In the genomic region with DNA sequence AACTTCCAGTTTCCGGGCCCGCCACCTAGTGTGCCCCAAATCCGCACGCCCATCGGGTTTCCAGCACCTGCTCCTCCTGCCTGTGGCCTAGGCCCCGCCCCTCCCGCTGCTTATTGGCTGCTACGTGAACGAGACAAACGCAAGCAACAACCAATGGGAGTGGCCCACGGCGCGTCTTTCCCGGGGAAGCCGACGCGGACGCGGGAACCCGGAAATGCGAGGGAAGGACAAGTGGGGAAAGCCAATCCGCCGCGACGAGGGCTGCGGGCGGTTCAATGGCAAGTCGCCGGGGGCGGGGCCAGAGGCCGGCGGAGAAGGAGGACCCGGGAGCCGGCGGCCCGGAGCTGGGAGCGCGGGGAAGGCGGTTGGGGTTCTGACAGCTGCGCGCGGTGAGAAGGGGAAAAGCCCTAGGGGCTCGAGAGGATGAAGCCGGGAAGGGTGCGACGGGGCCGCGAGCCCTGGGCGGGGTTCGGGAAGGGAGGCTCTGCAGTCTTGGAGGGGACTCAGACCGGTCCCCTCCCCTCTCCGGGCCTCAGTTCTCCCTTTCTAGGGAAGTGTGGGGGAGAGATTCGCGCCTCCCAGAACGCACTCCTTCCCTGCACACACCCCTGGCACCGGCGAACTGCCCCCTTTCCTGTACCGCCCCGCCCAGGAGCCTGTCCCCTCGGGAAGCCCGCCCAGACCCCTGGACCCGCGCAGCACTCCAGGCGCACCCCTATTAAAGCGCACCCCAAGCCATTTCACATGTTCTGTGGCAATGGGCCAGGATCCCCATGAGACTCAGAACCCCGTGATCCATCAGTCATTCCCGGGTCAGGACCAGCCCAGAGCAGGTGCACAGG, we compare ENCODE assay signal across 8 cellular contexts. TPM values are rescaled to one million over a fixed set of nuclear protein-coding genes. Genes with fewer than 3 reads are reported as not detected.
DNase-seq lines count a peak whose midpoint lies in the region; ATAC-seq and FAIRE-seq lines count a peak whose summit lies in the region.

FICD (plus strand) TSS at position 305 of the 842 bp plus-strand sequence. CDS start 1,696 bp downstream, outside the sequence.

- H3K27me3 ChIP-seq in BLaER1, result no peaks in the 10 kb centered on the region

- H3K9me3 Mint-ChIP-seq in activated CD4-positive, alpha-beta T cell treated with anti-CD3 and anti-CD28 coated beads for 36 hours (ENCODE audit: low read depth), result no peaks in the 10 kb centered on the region

- peaks cover 44% of the 10 kb centered on the region for H4K20me1 ChIP-seq in BLaER1

- H3K36me3 ChIP-seq in BLaER1, result peaks cover 37% of the 10 kb centered on the region

- peak within 1 kb of the TSS; percentile 91 for H3K4me2 ChIP-seq in BLaER1

- intact Hi-C loops in activated CD4-positive, alpha-beta T cell treated with anti-CD3 and anti-CD28 coated beads for 36 hours (cut with DNase I, micrococcal nuclease), result loop anchor here (1.0 to 10.0 kb wide), 17 partner anchors 46 to 1197 kb away; partner anchors contain the start of genes PWP1 (in 2 of the 2), SART3 (in 2 of the 2), SELPLG (in 2 of the 2) and ALKBH2 (in 1 of the 2)

- no peaks in the 10 kb centered on the region for H3K27me3 Mint-ChIP-seq in activated CD4-positive, alpha-beta T cell treated with anti-CD3 and anti-CD28 coated beads for 36 hours

- H3K27ac Mint-ChIP-seq in activated CD4-positive, alpha-beta T cell treated with anti-CD3 and anti-CD28 coated beads for 36 hours, result peak within 1 kb of the TSS; percentile 83

- DNase-seq in NCI-H524 treated with DMSO at 0.1 percent for 48 hours (lab: John Stamatoyannopoulos, UW), result peak; percentile 87
- peak; percentile 100 for DNase-seq in activated CD4-positive, alpha-beta T cell treated with anti-CD3 and anti-CD28 coated beads for 36 hours
- DNase-seq in kidney tubule cell (ENCODE audit: low spot score), result peak; percentile 99
- DNase-seq in stimulated activated CD4-positive, alpha-beta T cell treated with anti-CD3 and anti-CD28 coated beads, Interleukin-1b, Interleukin-23, amount 100 ng/mL, for 1 hour (ENCODE audit: low read depth in 2 of 2), result peak; percentile 93 to 97

- H3K36me3 Mint-ChIP-seq in activated CD4-positive, alpha-beta T cell treated with anti-CD3 and anti-CD28 coated beads for 36 hours (ENCODE audit: low read depth), result peaks cover 10% of the 10 kb centered on the region

- H3K9ac ChIP-seq in BLaER1, result peak within 1 kb of the TSS; percentile 83

- peak within 1 kb of the TSS; percentile 83 for H3K4me3 ChIP-seq in BLaER1

- H3K27ac ChIP-seq in BLaER1, result peak within 1 kb of the TSS; percentile 72

- H3K4me1 ChIP-seq in BLaER1, result peaks cover 25% of the 10 kb centered on the region

- peak; percentile 77 for FAIRE-seq in colon (lab: Jason Lieb, UNC)

- CTCF ChIA-PET in activated CD4-positive, alpha-beta T cell treated with anti-CD3 and anti-CD28 coated beads for 36 hours (lab: Charles Lee), result interaction anchor here (0.5 to 1.4 kb wide), 6 partner anchors 22 to 187 kb away, joined by 3 to 4 read pairs (median 3); no protein-coding TSS in a partner anchor

- H3K9me3 ChIP-seq in BLaER1, result no peaks in the 10 kb centered on the region

- peak within 1 kb of the TSS; percentile 82 for H3K4me3 Mint-ChIP-seq in activated CD4-positive, alpha-beta T cell treated with anti-CD3 and anti-CD28 coated beads for 36 hours

- POLR2A ChIA-PET in activated CD4-positive, alpha-beta T cell treated with anti-CD3 and anti-CD28 coated beads for 36 hours (lab: Charles Lee), result interaction anchor here (0.5 kb wide), 1 partner anchor 60 kb away, joined by 3 read pairs; no protein-coding TSS in a partner anchor

- ATAC-seq in GM19324 (IDR thresholded peaks at IDR 0.05; ENCODE audit: low FRiP score, unreplicated experiment), result peak; percentile 89
- ATAC-seq in HG03460 (IDR thresholded peaks at IDR 0.05; ENCODE audit: unreplicated experiment), result peak; percentile 81
- ATAC-seq in activated CD4-positive, alpha-beta T cell treated with anti-CD3 and anti-CD28 coated beads for 36 hours, result peak; percentile 93

- peaks cover 26% of the 10 kb centered on the region for H3K4me1 Mint-ChIP-seq in activated CD4-positive, alpha-beta T cell treated with anti-CD3 and anti-CD28 coated beads for 36 hours

RNA-seq across cellular contexts. Expression of gene FICD, which starts in this region (rescaled TPM):
- 1 to 10 TPM; 3.5 to 4.5 TPM for total RNA-seq in activated CD4-positive, alpha-beta T cell treated with anti-CD3 and anti-CD28 coated beads for 36 hours

Comparison
In these comparisons a context has a peak if more than half of its experiments do, and no peak if none do; other contexts are left out.
1. Peak in every context shown above with its lines: DNase-seq, ATAC-seq, H3K4me3 ChIP-seq and H3K27ac ChIP-seq.